Comparison of ENCODE assay signal across 27 cellular contexts in the genomic region with DNA sequence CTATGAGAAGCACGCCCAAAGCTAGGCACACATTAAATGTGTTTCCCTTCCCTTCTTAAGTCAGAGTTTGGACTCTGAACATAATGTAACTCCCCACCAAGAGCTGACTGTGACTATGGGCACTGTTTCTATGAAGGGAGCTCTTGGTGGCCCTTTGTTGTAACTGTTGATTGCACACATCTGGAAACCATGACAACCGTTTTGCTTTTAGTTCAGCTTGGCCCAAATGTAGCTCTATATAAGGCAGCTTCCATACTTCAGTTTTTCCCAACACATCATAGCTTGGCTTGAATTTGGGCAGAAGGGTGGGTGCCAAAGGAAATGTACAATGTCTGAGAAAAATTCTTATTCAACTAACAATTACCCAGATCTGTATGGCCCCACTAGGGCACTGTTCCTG. TPM values are rescaled to one million over a fixed set of nuclear protein-coding genes. Genes with fewer than 3 reads are reported as not detected.
"Had no signal": no experiment of that assay in that cellular context is flagged by ENCODE, and none has a peak within 500 bp of the region (broad histone marks: within the 10 kb centered on the region; RNA-seq: fewer than 3 reads in every experiment).

No MANE protein-coding gene starts in this region.

- H3K4me3 ChIP-seq: lung, right atrium auricular region, skin epidermis, tibial nerve, vagina had no signal

- H3K27me3 ChIP-seq: right atrium auricular region, tibial nerve, vagina had no signal

- H3K4me1 ChIP-seq: right atrium auricular region had no signal

- H3K27ac ChIP-seq: brain microvascular endothelial cell, right atrium auricular region, skin epidermis, tibial nerve, vagina had no signal

- DNase-seq: activated CD4-positive, alpha-beta T cell treated with anti-CD3 and anti-CD28 coated beads, Interleukin-2, amount 10 ng/mL, durations not matched to agents 7 days and 5 days; activated CD8-positive, alpha-beta memory T cell treated with anti-CD3 and anti-CD28 coated beads, Interleukin-2, amount 50 U/mL, for 4 hours; activated CD8-positive, alpha-beta T cell treated with anti-CD3 and anti-CD28 coated beads, Interleukin-2, amount 10 ng/mL, durations not matched to agents 7 days and 5 days; activated effector memory CD4-positive, alpha-beta T cell treated with Interleukin-2 at 50 U/mL for 16 hours; activated naive CD4-positive, alpha-beta T cell treated with anti-CD3 and anti-CD28 coated beads, Interleukin-2, amount 10 ng/mL, durations not matched to agents 7 days and 5 days; activated naive CD8-positive, alpha-beta T cell treated with anti-CD3 and anti-CD28 coated beads, Interleukin-2, amount 50 U/mL, for 24 hours; activated T-cell treated with anti-CD3 and anti-CD28 coated beads, Interleukin-2, amount 50 U/mL, for 4 hours; anterior cingulate cortex; brain microvascular endothelial cell; effector CD4-positive, alpha-beta T cell; foreskin melanocyte; glutamatergic neuron; islet precursor cell; midbrain; occipital lobe; stimulated activated naive CD8-positive, alpha-beta T cell treated with anti-CD3 and anti-CD28 coated beads, Interleukin-15, Interleukin-2, amounts not matched to agents 100 U/mL and 50 U/mL, for 24 hours; substantia nigra; T1000 had no signal

- H3K9me3 ChIP-seq: right atrium auricular region, tibial nerve, vagina had no signal

- ATAC-seq: activated CD8-positive, alpha-beta T cell treated with anti-CD3 and anti-CD28 coated beads, Interleukin-2, amount 10 ng/mL, durations not matched to agents 7 days and 5 days; activated naive CD8-positive, alpha-beta T cell treated with anti-CD3 and anti-CD28 coated beads, Interleukin-2, amount 50 U/mL, for 24 hours; activated T-cell treated with anti-CD3 and anti-CD28 coated beads, Interleukin-2, amount 50 U/mL, for 4 hours; esophagus mucosa; left lobe of liver; stimulated activated naive CD8-positive, alpha-beta T cell treated with anti-CD3 and anti-CD28 coated beads, Interleukin-15, Interleukin-2, amounts not matched to agents 100 U/mL and 50 U/mL, for 24 hours had no signal

- H3K36me3 ChIP-seq: brain microvascular endothelial cell, right atrium auricular region, tibial nerve, vagina had no signal

RNA-seq across cellular contexts. Expression of a gene that starts 2.6 kb away (rescaled TPM):
- total RNA-seq: activated CD4-positive, alpha-beta T cell treated with anti-CD3 and anti-CD28 coated beads, Interleukin-2, amount 10 ng/mL, durations not matched to agents 7 days and 5 days; activated CD8-positive, alpha-beta T cell treated with anti-CD3 and anti-CD28 coated beads, Interleukin-2, amount 10 ng/mL, durations not matched to agents 7 days and 5 days; activated T-cell treated with anti-CD3 and anti-CD28 coated beads, Interleukin-2, amount 50 U/mL, for 4 hours; esophagus mucosa; left lobe of liver; lung; occipital lobe; posterior vena cava; right atrium auricular region; T-helper 1 cell treated with Interleukin-12 subunit alpha and Interleukin-12 subunit beta and Interleukin-4 antibody, amounts not matched to agents 30 ng/mL and 1 ng/mL, for 36 hours; tibial nerve; vagina had no signal
- polyA plus RNA-seq: lung had no signal

RNA-seq across cellular contexts. Expression of a gene that starts 19.2 kb away (rescaled TPM):
- total RNA-seq: activated CD4-positive, alpha-beta T cell treated with anti-CD3 and anti-CD28 coated beads, Interleukin-2, amount 10 ng/mL, durations not matched to agents 7 days and 5 days; activated CD8-positive, alpha-beta T cell treated with anti-CD3 and anti-CD28 coated beads, Interleukin-2, amount 10 ng/mL, durations not matched to agents 7 days and 5 days; activated T-cell treated with anti-CD3 and anti-CD28 coated beads, Interleukin-2, amount 50 U/mL, for 4 hours; left lobe of liver; posterior vena cava; T-helper 1 cell treated with Interleukin-12 subunit alpha and Interleukin-12 subunit beta and Interleukin-4 antibody, amounts not matched to agents 30 ng/mL and 1 ng/mL, for 36 hours; vagina had no signal
